In genomic region chr2:101479810-101480209, GRCh38 we compare ENCODE assay signal across 15 cellular contexts. TPM values are rescaled to one million over a fixed set of nuclear protein-coding genes. Genes with fewer than 3 reads are reported as not detected.
"Had no signal": no experiment of that assay in that cellular context is flagged by ENCODE, and none has a peak within 500 bp of the region (broad histone marks: within the 10 kb centered on the region; RNA-seq: fewer than 3 reads in every experiment).

No MANE protein-coding gene starts in this region.

- H3K9me3 Mint-ChIP-seq: activated CD4-positive, alpha-beta T cell treated with anti-CD3 and anti-CD28 coated beads, Interleukin-2, amount 10 ng/mL, durations not matched to agents 24 days and 14 days; natural killer cell; stimulated activated memory B cell treated with anti-CD40 and anti-IgM and Interleukin-4, amounts not matched to agents 10 μg/mL and 1 μg/mL and 100 μg/mL, for 72 hours had no signal

- H3K4me1 ChIP-seq: thyroid gland had no signal

- H3K4me3 Mint-ChIP-seq: activated CD4-positive, alpha-beta T cell treated with anti-CD3 and anti-CD28 coated beads, Interleukin-2, amount 10 ng/mL, durations not matched to agents 24 days and 14 days; activated naive CD8-positive, alpha-beta T cell; natural killer cell; stimulated activated memory B cell treated with anti-CD40 and anti-IgM and Interleukin-4, amounts not matched to agents 10 μg/mL and 1 μg/mL and 100 μg/mL, for 72 hours had no signal

- H3K27ac Mint-ChIP-seq: activated CD4-positive, alpha-beta T cell treated with anti-CD3 and anti-CD28 coated beads, Interleukin-2, amount 10 ng/mL, durations not matched to agents 24 days and 14 days; activated naive CD8-positive, alpha-beta T cell; natural killer cell; progenitor cell of endocrine pancreas; stimulated activated memory B cell treated with anti-CD40 and anti-IgM and Interleukin-4, amounts not matched to agents 10 μg/mL and 1 μg/mL and 100 μg/mL, for 72 hours had no signal

- H3K4me3 ChIP-seq: right atrium auricular region, thyroid gland had no signal

- H3K36me3 Mint-ChIP-seq: activated naive CD8-positive, alpha-beta T cell; natural killer cell; stimulated activated memory B cell treated with anti-CD40 and anti-IgM and Interleukin-4, amounts not matched to agents 10 μg/mL and 1 μg/mL and 100 μg/mL, for 72 hours had no signal

- H3K27me3 Mint-ChIP-seq: activated CD4-positive, alpha-beta T cell treated with anti-CD3 and anti-CD28 coated beads, Interleukin-2, amount 10 ng/mL, durations not matched to agents 24 days and 14 days; activated naive CD8-positive, alpha-beta T cell had no signal

- DNase-seq: activated CD4-positive, alpha-beta T cell treated with anti-CD3 and anti-CD28 coated beads, Interleukin-2, amount 10 ng/mL, durations not matched to agents 24 days and 14 days; activated CD8-positive, alpha-beta memory T cell treated with anti-CD3 and anti-CD28 coated beads, Interleukin-2, amount 50 U/mL, for 48 hours; activated gamma-delta T cell treated with Interleukin-2 at 50 U/mL for 16 hours; anterior cingulate cortex; cerebellar nuclear complex; effector CD8-positive, alpha-beta T cell; foreskin melanocyte; kidney glomerular epithelial cell; natural killer cell; stimulated activated CD4-positive, alpha-beta T cell treated with anti-CD3 and anti-CD28 coated beads, Interleukin-2, amount 100 ng/mL, for 48 hours; thyroid gland had no signal

- H3K9me3 ChIP-seq: right atrium auricular region, thyroid gland had no signal

- H3K27ac ChIP-seq: right atrium auricular region, thyroid gland had no signal

- H3K36me3 ChIP-seq: right atrium auricular region, thyroid gland had no signal

- H3K27me3 ChIP-seq: right atrium auricular region, thyroid gland had no signal

- ATAC-seq: natural killer cell; stimulated activated memory B cell treated with anti-CD40 and anti-IgM and Interleukin-4, amounts not matched to agents 10 μg/mL and 1 μg/mL and 100 μg/mL, for 72 hours had no signal

RNA-seq across cellular contexts. Expression of gene RFX8, which starts 4.9 kb away (rescaled TPM):
- total RNA-seq: progenitor cell of endocrine pancreas had no signal
